ENCODE assay signal across 2 cellular contexts in genomic region chr1:64517640-64518039, GRCh38.
TF ChIP-seq lines count a peak whose summit lies in the region.

No MANE protein-coding gene starts in this region.

TF ChIP-seq in GM23338, 12 proteins besides CTCF, POLR2A, EP300 and RAD21:
- TF ChIP-seq POLR2AphosphoS5 (IDR thresholded peaks at IDR 0.05; ENCODE audit: low read depth): no peak
- TF ChIP-seq ETS1 (IDR thresholded peaks at IDR 0.05): no peak
- TF ChIP-seq REST (IDR thresholded peaks at IDR 0.05; ENCODE audit: unreplicated experiment): no peak
- TF ChIP-seq STAT1 (IDR thresholded peaks at IDR 0.05; ENCODE audit: unreplicated experiment): no peak
- no peak for TF ChIP-seq NANOG (IDR thresholded peaks at IDR 0.05; ENCODE audit: borderline replicate concordance)
- TF ChIP-seq EZH2 (IDR thresholded peaks at IDR 0.05; ENCODE audit: low read depth, unreplicated experiment): no peak
- no peak for TF ChIP-seq JUNB (IDR thresholded peaks at IDR 0.05; ENCODE audit: unreplicated experiment)
- no peak for TF ChIP-seq EZH2phosphoT487 (IDR thresholded peaks at IDR 0.05; ENCODE audit: unreplicated experiment)
- TF ChIP-seq ZNF462 (CRISPR knock-in tag; IDR thresholded peaks at IDR 0.05): no peak
- no peak for TF ChIP-seq ZNF331 (CRISPR knock-in tag; IDR thresholded peaks at IDR 0.05; ENCODE audit: low read depth)
- TF ChIP-seq ZNF114 (CRISPR knock-in tag; IDR thresholded peaks at IDR 0.05): no peak
- TF ChIP-seq CREB1 (CRISPR knock-in tag; IDR thresholded peaks at IDR 0.05; ENCODE audit: low read depth): no peak
TF ChIP-seq in GM23338: peak in this region for 0.

TF ChIP-seq in IMR-90, 13 proteins besides CTCF, POLR2A, EP300 and RAD21:
- TF ChIP-seq ELK1 (IDR thresholded peaks at IDR 0.05; ENCODE audit: borderline replicate concordance, low read depth, low read length) (no peak), CEBPB (IDR thresholded peaks at IDR 0.05; ENCODE audit: low read depth, low read length) (no peak), RCOR1 (IDR thresholded peaks at IDR 0.05; ENCODE audit: insufficient replicate concordance, low read length) (no peak), MAZ (IDR thresholded peaks at IDR 0.05; ENCODE audit: borderline replicate concordance, low read depth, low read length) (no peak), FOS (IDR thresholded peaks at IDR 0.05; ENCODE audit: low read depth, low read length) (no peak), MAFK (IDR thresholded peaks at IDR 0.05; ENCODE audit: low read depth, low read length) (no peak), CHD1 (IDR thresholded peaks at IDR 0.05; ENCODE audit: low read depth, low read length) (no peak), RFX5 (IDR thresholded peaks at IDR 0.05; ENCODE audit: low read depth, low read length) (no peak), NFE2L2 (IDR thresholded peaks at IDR 0.05; ENCODE audit: low read depth, low read length) (no peak), USF2 (IDR thresholded peaks at IDR 0.05; ENCODE audit: low read depth, low read length) (no peak)
